8 cellular contexts compared by ENCODE assay signal in the genomic region with DNA sequence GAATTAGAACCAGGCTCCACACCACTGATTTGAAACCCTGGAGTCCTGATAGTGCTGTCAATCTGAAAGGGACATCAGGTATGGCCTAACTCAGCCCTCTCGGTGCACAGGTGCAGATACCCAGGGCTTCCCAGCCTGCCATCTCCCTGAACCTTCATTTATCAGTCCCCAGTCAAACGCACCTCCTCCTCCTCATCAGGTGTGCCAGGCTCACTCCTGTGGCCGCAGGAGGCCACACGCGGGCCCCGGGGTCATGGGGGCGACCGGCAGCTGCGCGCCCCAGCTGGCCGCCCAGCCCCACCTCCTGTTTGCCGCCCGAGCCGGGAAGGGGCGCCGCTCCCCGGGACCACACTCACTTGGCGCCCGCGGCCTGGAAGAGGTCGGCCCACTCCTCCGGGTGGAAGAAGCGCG. TPM values are rescaled to one million over a fixed set of nuclear protein-coding genes. Genes with fewer than 3 reads are reported as not detected.
DNase-seq lines count a peak whose midpoint lies in the region; ATAC-seq and TF ChIP-seq lines count a peak whose summit lies in the region.

No MANE protein-coding gene starts in this region.

- no peaks in the 10 kb centered on the region for H3K27me3 Mint-ChIP-seq in activated B cell treated with CpG ODN at 0.5 μM for 24 hours

- H3K27ac ChIP-seq in hepatocyte, result no peak overlapping the region
- peak overlapping the region; percentile 46 to 92 (median 82) for H3K27ac ChIP-seq in spleen

- peaks cover 27% of the 10 kb centered on the region for H3K36me3 Mint-ChIP-seq in activated B cell treated with CpG ODN at 0.5 μM for 24 hours (ENCODE audit: low read depth)

- H3K27me3 ChIP-seq in hepatocyte (no peaks in the 10 kb centered on the region), spleen (replicated peaks in 1 of 7) (no peaks in the 10 kb centered on the region)

- CTCF ChIA-PET in activated B cell treated with CpG ODN at 0.5 μM for 24 hours (lab: Charles Lee), result interaction anchor here (1.4 to 3.5 kb wide), 3 partner anchors 49 to 96 kb away, joined by 3 to 23 read pairs (median 21); no protein-coding TSS in a partner anchor

- TF ChIP-seq CTCF in activated B cell treated with CpG ODN at 0.5 μM for 24 hours (IDR thresholded peaks at IDR 0.05), result no peak
- TF ChIP-seq CTCF in hepatocyte (IDR thresholded peaks at IDR 0.05; ENCODE audit: poor library complexity), result no peak
- TF ChIP-seq CTCF in spleen (IDR thresholded peaks at IDR 0.05 in 8 of 11, conservative IDR thresholded peaks at IDR 0.05 in 3 of 11), result no peak

- H2AFZ ChIP-seq in hepatocyte, result peak overlapping the region; percentile 88

- WGBS in hepatocyte (ENCODE audit: low lambda C conversion rate, missing lambda C conversion rate), result 2% methylated on average over 24 of the region's 24 CpGs
- 2 to 5% (median 3%) methylated on average over 22 to 24 of the region's 24 CpGs; no CpG with 5 or more reads in 1 of the 5 donors for WGBS in spleen, 5 donors

- H3K9me3 Mint-ChIP-seq in activated B cell treated with CpG ODN at 0.5 μM for 24 hours, result no peaks in the 10 kb centered on the region

- peaks cover 36% of the 10 kb centered on the region for H3K4me1 Mint-ChIP-seq in activated B cell treated with CpG ODN at 0.5 μM for 24 hours

- H3K4me1 ChIP-seq in hepatocyte (ENCODE audit: insufficient read depth), result no peaks in the 10 kb centered on the region
- H3K4me1 ChIP-seq in spleen, result peaks cover 18 to 60% (median 38%) of the 10 kb centered on the region in 6 donors

- H4K20me1 ChIP-seq in hepatocyte (ENCODE audit: insufficient read depth, poor library complexity, severe bottlenecking), result no peaks in the 10 kb centered on the region

- ATAC-seq in GM18858 (IDR thresholded peaks at IDR 0.05; ENCODE audit: unreplicated experiment), result peak; percentile 2
- peak; percentile 10 for ATAC-seq in HG02943 (IDR thresholded peaks at IDR 0.05; ENCODE audit: low read depth, unreplicated experiment)
- no peak for ATAC-seq in activated B cell treated with CpG ODN at 0.5 μM for 24 hours (ENCODE audit: low read depth)
- ATAC-seq in GM19351 (IDR thresholded peaks at IDR 0.05; ENCODE audit: unreplicated experiment), result no peak

- intact Hi-C loops in activated B cell treated with CpG ODN at 0.5 μM for 24 hours (cut with micrococcal nuclease) (no loop called here), spleen (cut with DNase I; ENCODE audit: low total_unique reads) (no loop called here)

- peak overlapping the region; percentile 55 for H3K4me3 ChIP-seq in hepatocyte
- H3K4me3 ChIP-seq in spleen, result peak overlapping the region; percentile 58 to 98 (median 83)

- H3K27ac Mint-ChIP-seq in activated B cell treated with CpG ODN at 0.5 μM for 24 hours, result no peak overlapping the region

- no peaks in the 10 kb centered on the region for H3K9me3 ChIP-seq in hepatocyte (ENCODE audit: low read depth)
- H3K9me3 ChIP-seq in spleen, result no peaks in the 10 kb centered on the region

- H3K4me2 ChIP-seq in hepatocyte, result peak overlapping the region; percentile 90

- peak overlapping the region; percentile 84 for H3K4me3 Mint-ChIP-seq in activated B cell treated with CpG ODN at 0.5 μM for 24 hours

- peaks cover 6% of the 10 kb centered on the region for H3K79me2 ChIP-seq in hepatocyte

- H3K9me2 ChIP-seq in hepatocyte (replicated peaks; ENCODE audit: insufficient read depth), result no peaks in the 10 kb centered on the region

- DNase-seq in activated B cell treated with CpG ODN at 0.5 μM for 24 hours (no peak), hepatocyte (ENCODE audit: low spot score) (peak; percentile 32), spleen (no peak), NCI-H2196 treated with DMSO at 0.1 percent for 48 hours (lab: John Stamatoyannopoulos, UW; ENCODE audit: unreplicated experiment) (no peak), COR-L47 (lab: John Stamatoyannopoulos, UW) (no peak)

- POLR2A ChIA-PET in activated B cell treated with CpG ODN at 0.5 μM for 24 hours (lab: Charles Lee), result interaction anchor here (3.4 kb wide), 3 partner anchors 41 to 49 kb away, joined by 13 to 17 read pairs (median 15); partner anchors contain the start of gene CNR2

- no peaks in the 10 kb centered on the region for H3K36me3 ChIP-seq in hepatocyte (replicated peaks; ENCODE audit: insufficient read depth, low read depth)
- peaks cover 0 to 33% (median 17%) of the 10 kb centered on the region in 6 donors for H3K36me3 ChIP-seq in spleen

- no peak for TF ChIP-seq POLR2A in spleen (IDR thresholded peaks at IDR 0.05)

RNA-seq across cellular contexts. Expression of gene FUCA1, which starts 0.5 kb away (rescaled TPM):
- total RNA-seq in activated B cell treated with CpG ODN at 0.5 μM for 24 hours (9.5 and 10.7 TPM in 2 replicates), hepatocyte (59.0 and 69.4 TPM in 2 replicates), spleen (100 to 1,000 TPM in 1 of 7 donors, 10 to 100 TPM in 6; 51.9 to 106 (median 78.8) TPM)
- polyA plus RNA-seq in hepatocyte (55.3 and 74.2 TPM in 2 replicates), spleen (10 to 100 TPM; 36.3 to 62.6 (median 40.8) TPM)

RNA-seq across cellular contexts. Expression of gene HMGCL, which starts 42.3 kb away (rescaled TPM):
- total RNA-seq in activated B cell treated with CpG ODN at 0.5 μM for 24 hours, result 21.0 and 30.7 TPM in 2 replicates
- 78.5 and 87.5 TPM in 2 replicates for total RNA-seq in hepatocyte
- polyA plus RNA-seq in hepatocyte, result 79.0 and 90.7 TPM in 2 replicates
- total RNA-seq in spleen, result 10 to 100 TPM; 26.5 to 42.3 (median 35.5) TPM
- 10 to 100 TPM; 28.4 to 40.5 (median 32.6) TPM for polyA plus RNA-seq in spleen

RNA-seq across cellular contexts. Expression of gene CNR2, which starts 45.6 kb away (rescaled TPM):
- total RNA-seq in activated B cell treated with CpG ODN at 0.5 μM for 24 hours, result 44.5 and 51.0 TPM in 2 replicates
- total RNA-seq in hepatocyte, result not detected in 2 replicates
- not detected in 2 replicates for polyA plus RNA-seq in hepatocyte
- 10 to 100 TPM; 15.0 to 23.4 (median 18.2) TPM for total RNA-seq in spleen
- polyA plus RNA-seq in spleen, result 10 to 100 TPM; 18.2 to 26.6 (median 22.3) TPM

Comparison
In these comparisons a context has a peak if more than half of its experiments do, and no peak if none do; other contexts are left out.
1. ATAC-seq: peak in GM18858 (single experiment) and HG02943 (single experiment); none in activated B cell treated with CpG ODN at 0.5 μM for 24 hours (single experiment) and GM19351 (single experiment).
2. RNA of gene CNR2, which starts 45.6 kb away (total RNA-seq): 44.5 to 51.0 TPM in activated B cell treated with CpG ODN at 0.5 μM for 24 hours and 15.0 to 23.4 TPM in spleen; not detected in hepatocyte; every median in the first group is over 10 times any median in the second.